Comparison of ENCODE assay signal across 1 cellular context in genomic region chr16:51119576-51120288, GRCh38.
A peak's percentile ranks its signal among the peaks of the same experiment; 100 is the strongest.
TF ChIP-seq lines count a peak whose summit lies in the region.

No MANE protein-coding gene starts in this region.

TF ChIP-seq in HepG2, 621 proteins besides CTCF, POLR2A, EP300 and RAD21 (continued from another document and continues in another):
- TF ChIP-seq TRAFD1 (CRISPR knock-in tag; IDR thresholded peaks at IDR 0.05; ENCODE audit: borderline replicate concordance) (no peak), ZBTB2 (CRISPR knock-in tag; IDR thresholded peaks at IDR 0.05; ENCODE audit: low read depth) (no peak), ASH2L (IDR thresholded peaks at IDR 0.05; ENCODE audit: insufficient read length, low read depth, low read length) (no peak), ZNF343 (CRISPR knock-in tag; IDR thresholded peaks at IDR 0.05) (no peak), SSRP1 (CRISPR knock-in tag; IDR thresholded peaks at IDR 0.05) (no peak), ZNF367 (CRISPR knock-in tag; IDR thresholded peaks at IDR 0.05; ENCODE audit: borderline replicate concordance) (no peak), MLLT10 (CRISPR knock-in tag; IDR thresholded peaks at IDR 0.05) (no peak), ARID2 (CRISPR knock-in tag; IDR thresholded peaks at IDR 0.05; ENCODE audit: borderline replicate concordance) (no peak), SMAD3 (CRISPR knock-in tag; IDR thresholded peaks at IDR 0.05) (no peak), PRDM4 (CRISPR knock-in tag; IDR thresholded peaks at IDR 0.05; ENCODE audit: borderline replicate concordance) (no peak), ZNF253 (CRISPR knock-in tag; IDR thresholded peaks at IDR 0.05; ENCODE audit: borderline replicate concordance) (no peak), ZNF546 (CRISPR knock-in tag; conservative IDR thresholded peaks at IDR 0.05) (no peak), ZNF34 (CRISPR knock-in tag; IDR thresholded peaks at IDR 0.05; ENCODE audit: borderline replicate concordance) (no peak), STAT6 (CRISPR knock-in tag; IDR thresholded peaks at IDR 0.05; ENCODE audit: borderline replicate concordance) (no peak), ZNF234 (CRISPR knock-in tag; conservative IDR thresholded peaks at IDR 0.05) (no peak), ESRRA (CRISPR knock-in tag; IDR thresholded peaks at IDR 0.05; ENCODE audit: low read depth) (no peak), ZNF777 (CRISPR knock-in tag; IDR thresholded peaks at IDR 0.05) (no peak), CREBL2 (CRISPR knock-in tag; IDR thresholded peaks at IDR 0.05; ENCODE audit: borderline replicate concordance) (no peak), ZSCAN25 (CRISPR knock-in tag; IDR thresholded peaks at IDR 0.05) (no peak), HNRNPK (IDR thresholded peaks at IDR 0.05; ENCODE audit: low read depth, low read length, poor library complexity, severe bottlenecking) (no peak), NR2C2 (CRISPR knock-in tag; IDR thresholded peaks at IDR 0.05; ENCODE audit: borderline replicate concordance) (no peak), ATF1 (CRISPR knock-in tag; IDR thresholded peaks at IDR 0.05) (0 out of 2 replicates have a peak, but pooled peaks have one; percentile 2), BCL3 (CRISPR knock-in tag; IDR thresholded peaks at IDR 0.05) (no peak), ZBTB7A (CRISPR knock-in tag; IDR thresholded peaks at IDR 0.05) (no peak), ZNF616 (CRISPR knock-in tag; IDR thresholded peaks at IDR 0.05; ENCODE audit: low read depth) (no peak), USF2 (IDR thresholded peaks at IDR 0.05; ENCODE audit: low read depth, low read length) (no peak), USF2 (CRISPR knock-in tag; IDR thresholded peaks at IDR 0.05; ENCODE audit: borderline replicate concordance) (no peak), ZNF552 (CRISPR knock-in tag; IDR thresholded peaks at IDR 0.05; ENCODE audit: borderline replicate concordance) (no peak), MYNN (CRISPR knock-in tag; IDR thresholded peaks at IDR 0.05; ENCODE audit: low read depth) (no peak), ZNF577 (CRISPR knock-in tag; IDR thresholded peaks at IDR 0.05; ENCODE audit: borderline replicate concordance, low read depth) (0 out of 2 replicates have a peak, but pooled peaks have one; percentile 35), MAF1 (CRISPR knock-in tag; IDR thresholded peaks at IDR 0.05; ENCODE audit: borderline replicate concordance) (no peak), SRSF1 (optimal IDR thresholded peaks at IDR 0.05; ENCODE audit: low read depth, low read length) (no peak), ATAD3A (CRISPR knock-in tag; IDR thresholded peaks at IDR 0.05) (no peak), ZNF280B (CRISPR knock-in tag; IDR thresholded peaks at IDR 0.05; ENCODE audit: borderline replicate concordance) (no peak), ZNF615 (CRISPR knock-in tag; IDR thresholded peaks at IDR 0.05; ENCODE audit: borderline replicate concordance) (no peak), ZNF563 (CRISPR knock-in tag; IDR thresholded peaks at IDR 0.05) (no peak), RCOR2 (CRISPR knock-in tag; IDR thresholded peaks at IDR 0.05) (no peak), TRIM24 (CRISPR knock-in tag; IDR thresholded peaks at IDR 0.05) (no peak), ARHGAP35 (CRISPR knock-in tag; IDR thresholded peaks at IDR 0.05; ENCODE audit: borderline replicate concordance) (no peak), SOX6 (IDR thresholded peaks at IDR 0.05) (no peak), SOX6 (CRISPR knock-in tag; IDR thresholded peaks at IDR 0.05) (peak; percentile 65; the same call in 1 of the 2 replicates), DRAP1 (CRISPR knock-in tag; IDR thresholded peaks at IDR 0.05) (no peak), MIXL1 (CRISPR knock-in tag; IDR thresholded peaks at IDR 0.05) (no peak), TEAD2 (CRISPR knock-in tag; IDR thresholded peaks at IDR 0.05) (no peak), JARID2 (CRISPR knock-in tag; IDR thresholded peaks at IDR 0.05; ENCODE audit: insufficient replicate concordance) (no peak), KMT2A (CRISPR knock-in tag; IDR thresholded peaks at IDR 0.05) (peak; percentile 61; the same call in 1 of the 2 replicates), RAD51 (IDR thresholded peaks at IDR 0.05; ENCODE audit: borderline replicate concordance) (no peak), HMG20A (CRISPR knock-in tag; IDR thresholded peaks at IDR 0.05; ENCODE audit: borderline replicate concordance) (no peak), TGIF2 (CRISPR knock-in tag; IDR thresholded peaks at IDR 0.05) (no peak), SATB2 (CRISPR knock-in tag; IDR thresholded peaks at IDR 0.05) (no peak), PATZ1 (CRISPR knock-in tag; IDR thresholded peaks at IDR 0.05) (no peak), GATAD2A (CRISPR knock-in tag; IDR thresholded peaks at IDR 0.05) (no peak), MTERF4 (CRISPR knock-in tag; IDR thresholded peaks at IDR 0.05) (no peak)
